In the genomic region with DNA sequence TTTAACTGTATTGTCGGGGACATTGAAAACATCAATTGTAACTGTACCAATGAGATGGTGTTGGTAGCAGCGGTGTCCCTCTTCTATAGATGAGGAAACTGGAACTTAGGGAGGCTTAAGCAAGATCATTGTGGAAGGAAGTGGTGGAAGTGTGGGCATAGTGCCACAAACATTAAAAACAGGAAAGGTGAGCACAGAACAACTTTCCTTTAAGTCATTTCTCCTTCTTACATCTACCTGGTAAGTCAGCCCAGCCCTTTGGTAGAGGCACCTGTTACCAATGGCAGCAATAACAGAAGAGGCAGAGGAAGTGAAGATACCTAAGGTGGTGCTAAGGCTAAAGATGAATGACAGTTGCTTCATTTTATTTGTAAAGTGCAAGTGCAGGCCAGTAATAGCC, we compare ENCODE assay signal across 18 cellular contexts. TPM values are rescaled to one million over a fixed set of nuclear protein-coding genes. Genes with fewer than 3 reads are reported as not detected.
DNase-seq lines count a peak whose midpoint lies in the region; ATAC-seq, FAIRE-seq and TF ChIP-seq lines count a peak whose summit lies in the region.
"Had no signal": no experiment of that assay in that cellular context is flagged by ENCODE, and none has a peak within 500 bp of the region (broad histone marks: within the 10 kb centered on the region; RNA-seq: fewer than 3 reads in every experiment).

No MANE protein-coding gene starts in this region.

- H3K27ac ChIP-seq in K562 (ENCODE audit: extremely low read depth, low read depth, low read length) (no peak overlapping the region), brain microvascular endothelial cell (no peak overlapping the region), transverse colon (no peak overlapping the region)

- DNase-seq in CD14-positive monocyte (ENCODE audit: low spot score) (no peak), GM12891 (ENCODE audit: insufficient read length, low spot score) (no peak), NOMO-1 treated with DMSO at 0.1 percent for 48 hours (lab: John Stamatoyannopoulos, UW; ENCODE audit: unreplicated experiment) (peak; percentile 31), K562 (ENCODE audit: extremely low read depth in 1 of 4, low spot score in 3 of 4) (no peak), brain microvascular endothelial cell (no peak), head of caudate nucleus (no peak), transverse colon (no peak)
- DNase-seq: DND-41, NCI-H1436, NCI-H2029, NCI-H2171, NCI-H774, SHP77, T-helper 17 cell had no signal

- POLR2A ChIA-PET in K562 (lab: Yijun Ruan, JAX): no interaction called here

- intact Hi-C loops in CD14-positive monocyte (cut with micrococcal nuclease): no loop called here
- intact Hi-C loops in K562 (cut with micrococcal nuclease): no loop called here
- intact Hi-C loops in head of caudate nucleus (cut with DNase I): no loop called here
- intact Hi-C loops in transverse colon (cut with DNase I; ENCODE audit: low total_unique reads): no loop called here

- no peaks in the 10 kb centered on the region for H3K79me2 ChIP-seq in K562 (ENCODE audit: control insufficient read depth, insufficient read depth, low read length)

- no peak for FAIRE-seq in GM12891 (lab: Jason Lieb, UNC)
- FAIRE-seq in K562 (lab: Jason Lieb, UNC): no peak
- FAIRE-seq: G401.6, H54, RCC 7860 had no signal

- no peak overlapping the region for H3K4me2 ChIP-seq in K562 (ENCODE audit: insufficient read depth, low read length)

- no peaks in the 10 kb centered on the region for H4K20me1 ChIP-seq in K562 (replicated peaks; ENCODE audit: control insufficient read depth, insufficient read depth, low read length)

- H3K9me1 ChIP-seq in K562 (ENCODE audit: control insufficient read depth, insufficient read depth, low read length): no peaks in the 10 kb centered on the region

- in situ Hi-C loops in K562 (cut with MboI) (no loop called here), brain microvascular endothelial cell (cut with HindIII; ENCODE audit: low pct_ligation_motif_present, low sequenced_read_pairs) (no loop called here), transverse colon (cut with MboI; ENCODE audit: low pct_ligation_motif_present in 1 of 4, low pct_unique_long_range_greater_than_20kb in 1 of 4, low sequenced_read_pairs in 3 of 4) (no loop called here)

- H3K4me1 Mint-ChIP-seq in CD14-positive monocyte: peaks cover 59% of the 10 kb centered on the region
- H3K4me1 Mint-ChIP-seq: T-helper 17 cell had no signal

- H3K4me3 ChIP-seq in K562: no peak overlapping the region
- H3K4me3 ChIP-seq in brain microvascular endothelial cell (ENCODE audit: low read depth, low read length): no peak overlapping the region
- no peak overlapping the region for H3K4me3 ChIP-seq in transverse colon

- H3K27me3 Mint-ChIP-seq in CD14-positive monocyte (ENCODE audit: low read depth in 3 of 3): peaks cover 0 to 3% (median 3%) of the 10 kb centered on the region in 3 donors
- H3K27me3 Mint-ChIP-seq: B cell, T-helper 17 cell had no signal

- H3K4me1 ChIP-seq in K562 (replicated peaks in 1 of 2; ENCODE audit: control insufficient read depth in 2 of 2, insufficient read depth in 2 of 2, low read length in 2 of 2): peaks cover 0 to 2% of the 10 kb centered on the region in 2 experiments; a peak in 2 of 5 replicates
- H3K4me1 ChIP-seq in transverse colon: no peaks in the 10 kb centered on the region

- peak overlapping the region in 1 of 2 donors; percentile 71 for H3K4me3 Mint-ChIP-seq in CD14-positive monocyte
- H3K4me3 Mint-ChIP-seq: B cell, T-helper 17 cell had no signal

- no peaks in the 10 kb centered on the region for H3K9me3 Mint-ChIP-seq in CD14-positive monocyte

- no peak for ATAC-seq in K562
- ATAC-seq: T-helper 17 cell had no signal

- peak overlapping the region; percentile 40; the same call in 1 of the 2 replicates for H2AFZ ChIP-seq in K562 (ENCODE audit: low read depth, low read length)

- CTCF ChIA-PET in K562 (lab: Yijun Ruan, JAX; ENCODE audit: low intra/inter-chr PET ratio): no interaction called here

- peak overlapping the region; percentile 50 to 88 (median 81) for H3K27ac Mint-ChIP-seq in CD14-positive monocyte
- H3K27ac Mint-ChIP-seq: B cell, T-helper 17 cell had no signal

- BruUV-seq in K562 (replicated peaks; lab: Mats Ljungman, UMichigan): no TSS peak

- no peak for TF ChIP-seq CTCF in CD14-positive monocyte (IDR thresholded peaks at IDR 0.05)
- no peak for TF ChIP-seq CTCF in K562 (IDR thresholded peaks at IDR 0.05 in 2 of 3, conservative IDR thresholded peaks at IDR 0.05 in 1 of 3; ENCODE audit: insufficient read depth in 2 of 3, low read depth in 1 of 3, low read length in 3 of 3)
- no peak for TF ChIP-seq CTCF in brain microvascular endothelial cell (IDR thresholded peaks at IDR 0.05; ENCODE audit: low read depth, low read length, missing control alignments)
- no peak for TF ChIP-seq CTCF in transverse colon (IDR thresholded peaks at IDR 0.05)

- TF ChIP-seq EP300 in K562 (IDR thresholded peaks at IDR 0.05; ENCODE audit: low read length) (no peak), transverse colon (IDR thresholded peaks at IDR 0.05; ENCODE audit: low read depth) (no peak)

- H3K36me3 Mint-ChIP-seq in CD14-positive monocyte: no peaks in the 10 kb centered on the region

- no peaks in the 10 kb centered on the region for H3K27me3 ChIP-seq in K562 (ENCODE audit: control insufficient read depth in 2 of 2, insufficient read depth in 2 of 2, low read length in 2 of 2)
- no peaks in the 10 kb centered on the region for H3K27me3 ChIP-seq in brain microvascular endothelial cell (replicated peaks)
- no peaks in the 10 kb centered on the region for H3K27me3 ChIP-seq in transverse colon

- TF ChIP-seq POLR2A in GM12891 (IDR thresholded peaks at IDR 0.05; ENCODE audit: low read depth, low read length): no peak
- TF ChIP-seq POLR2A in K562 (conservative IDR thresholded peaks at IDR 0.05): no peak
- TF ChIP-seq POLR2A in transverse colon (IDR thresholded peaks at IDR 0.05): no peak

- H3K9me3 ChIP-seq in K562 (replicated peaks; ENCODE audit: control insufficient read depth, insufficient read depth, low read depth, low read length): no peaks in the 10 kb centered on the region
- H3K9me3 ChIP-seq in transverse colon: no peaks in the 10 kb centered on the region

- no peaks in the 10 kb centered on the region for H3K36me3 ChIP-seq in K562 (ENCODE audit: control insufficient read depth, insufficient read depth, low read length)
- no peaks in the 10 kb centered on the region for H3K36me3 ChIP-seq in brain microvascular endothelial cell (replicated peaks)
- H3K36me3 ChIP-seq in transverse colon: no peaks in the 10 kb centered on the region

- no peak for TF ChIP-seq RAD21 in K562 (CRISPR knock-in tag; conservative IDR thresholded peaks at IDR 0.05 in 1 of 2, IDR thresholded peaks at IDR 0.05 in 1 of 2)

- H3K9ac ChIP-seq in K562 (ENCODE audit: insufficient read depth in 1 of 2, low read depth in 2 of 2, low read length in 2 of 2): no peak overlapping the region

- 18% methylated on average over 2 of the region's 2 CpGs for WGBS in K562 (ENCODE audit: insufficient coverage, low coverage, missing lambda C conversion rate)
- WGBS in transverse colon (ENCODE audit: low coverage in 1 of 2), 2 donors: 80 to 92% methylated on average over 2 of the region's 2 CpGs

RNA-seq across cellular contexts. Expression of a gene that starts 12.0 kb away (rescaled TPM):
- polyA plus RNA-seq in CD14-positive monocyte (1,000 to 10,000 TPM; 5,201 to 6,327 TPM), K562 (2011; rRNA removed) (12.5 and 31.4 TPM in 2 replicates), K562 (2014; fragmentation: Illumina TruSeq; extraction: Trizol) (9.0 and 11.2 TPM in 2 replicates), K562 (2014; fragmentation: Nextera tagmentation; extraction: Ambion mirVana) (10 to 100 TPM in 1 of 2 experiments, 1 to 10 TPM in 1; 8.6 to 11.6 TPM), K562 (2014; rRNA removed) (10.3 and 13.3 TPM in 2 replicates)
- 80.0 TPM for polyA plus RNA-seq in GM12891 (2012; ENCODE audit: low read depth, missing spikeins)
- total RNA-seq in K562 (2011; cell fraction: chromatin; rRNA removed; ENCODE audit: low replicate concordance): 5.0 and 8.1 TPM in 2 replicates
- 5.3 and 6.3 TPM in 2 replicates for total RNA-seq in K562 (2011; cell fraction: nucleolus; rRNA removed)
- total RNA-seq in K562 (2011; cell fraction: nucleoplasm; rRNA removed): 3.4 and 10.4 TPM in 2 replicates
- total RNA-seq in K562 (2014; rRNA removed) (9.1 TPM in 2 replicates), K562 (2014; rRNA removed; fragmentation: Illumina TruSeq; extraction: Trizol) (16.8 and 17.7 TPM in 2 replicates), K562 (2015; rRNA removed; fragmentation: Illumina TruSeq; extraction: Trizol) (24.9 and 25.8 TPM in 2 replicates), K562 (2021) (10.2 and 10.3 TPM in 2 replicates), transverse colon (100 to 1,000 TPM; 235 to 454 (median 330) TPM)
- polyA plus RNA-seq in K562 (2011; cell fraction: cytosol; rRNA removed): 1.5 and 17.3 TPM in 2 replicates
- 0.84 and 4.7 TPM in 2 replicates for polyA plus RNA-seq in K562 (2011; cell fraction: nucleus; rRNA removed)
- 13.6 and 43.2 TPM in 2 replicates for polyA plus RNA-seq in K562 (2012)
- polyA minus RNA-seq in K562 (2011; rRNA and poly(A)+ RNA removed): 13.4 and 52.0 TPM in 2 replicates
- polyA minus RNA-seq in K562 (2011; cell fraction: cytosol; rRNA and poly(A)+ RNA removed): 5.1 and 12.9 TPM in 2 replicates
- polyA minus RNA-seq in K562 (2011; cell fraction: nucleus; rRNA and poly(A)+ RNA removed): 0.54 and 5.8 TPM in 2 replicates

RNA-seq across cellular contexts. Expression of a gene that starts 30.5 kb away (rescaled TPM):
- 1 to 10 TPM; 2.1 to 2.4 TPM for polyA plus RNA-seq in CD14-positive monocyte
- polyA plus RNA-seq in GM12891 (2012; ENCODE audit: low read depth, missing spikeins): 2.7 TPM
- total RNA-seq in K562 (2011; cell fraction: chromatin; rRNA removed; ENCODE audit: low replicate concordance): 4.0 and 6.1 TPM in 2 replicates
- 2.0 and 2.1 TPM in 2 replicates for total RNA-seq in K562 (2011; cell fraction: nucleolus; rRNA removed)
- 3.4 and 4.0 TPM in 2 replicates for total RNA-seq in K562 (2011; cell fraction: nucleoplasm; rRNA removed)
- 0.53 and 1.2 TPM in 2 replicates for total RNA-seq in K562 (2014; rRNA removed)
- 0.80 and 0.91 TPM in 2 replicates for total RNA-seq in K562 (2014; rRNA removed; fragmentation: Illumina TruSeq; extraction: Trizol)
- total RNA-seq in K562 (2015; rRNA removed; fragmentation: Illumina TruSeq; extraction: Trizol): 1.1 and 1.3 TPM in 2 replicates
- 1.0 and 1.5 TPM in 2 replicates for total RNA-seq in K562 (2021)
- 2.5 and 3.9 TPM in 2 replicates for polyA plus RNA-seq in K562 (2011; rRNA removed)
- 0.70 and 2.2 TPM in 2 replicates for polyA plus RNA-seq in K562 (2011; cell fraction: cytosol; rRNA removed)
- 9.9 and 15.1 TPM in 2 replicates for polyA plus RNA-seq in K562 (2011; cell fraction: nucleus; rRNA removed)
- 1.1 and 2.8 TPM in 2 replicates for polyA plus RNA-seq in K562 (2012)
- 1.2 and 1.3 TPM in 2 replicates for polyA plus RNA-seq in K562 (2014; fragmentation: Illumina TruSeq; extraction: Trizol)
- polyA plus RNA-seq in K562 (2014; fragmentation: Nextera tagmentation; extraction: Ambion mirVana): 1 to 10 TPM in 1 of 2 experiments, under 1 TPM in 1; 0.84 to 1.3 TPM
- 1.0 and 1.6 TPM in 2 replicates for polyA plus RNA-seq in K562 (2014; rRNA removed)
- 0.96 and 1.1 TPM in 2 replicates for polyA minus RNA-seq in K562 (2011; rRNA and poly(A)+ RNA removed)
- not detected in 2 replicates for polyA minus RNA-seq in K562 (2011; cell fraction: cytosol; rRNA and poly(A)+ RNA removed)
- polyA minus RNA-seq in K562 (2011; cell fraction: nucleus; rRNA and poly(A)+ RNA removed): 0.81 and 1.6 TPM in 2 replicates
- 10 to 100 TPM; 13.3 to 53.2 (median 35.8) TPM for total RNA-seq in transverse colon

RNA-seq across cellular contexts. Expression of a gene that starts 56.8 kb away (rescaled TPM):
- under 1 TPM in 1 of 2 donors, not detected in 1; 0.48 TPM for polyA plus RNA-seq in CD14-positive monocyte
- polyA plus RNA-seq in GM12891 (2012; ENCODE audit: low read depth, missing spikeins): not detected
- total RNA-seq in K562 (2011; cell fraction: chromatin; rRNA removed; ENCODE audit: low replicate concordance): not detected in 2 replicates
- total RNA-seq in K562 (2011; cell fraction: nucleolus; rRNA removed): not detected in 2 replicates
- total RNA-seq in K562 (2011; cell fraction: nucleoplasm; rRNA removed): not detected in 2 replicates
- total RNA-seq in K562 (2014; rRNA removed): not detected in 2 replicates
- not detected in 2 replicates for total RNA-seq in K562 (2014; rRNA removed; fragmentation: Illumina TruSeq; extraction: Trizol)
- total RNA-seq in K562 (2015; rRNA removed; fragmentation: Illumina TruSeq; extraction: Trizol): not detected in 2 replicates
- total RNA-seq in K562 (2021): not detected in 2 replicates
- not detected in 2 replicates for polyA plus RNA-seq in K562 (2011; rRNA removed)
- polyA plus RNA-seq in K562 (2011; cell fraction: cytosol; rRNA removed): not detected in 2 replicates
- not detected in 2 replicates for polyA plus RNA-seq in K562 (2011; cell fraction: nucleus; rRNA removed)
- polyA plus RNA-seq in K562 (2012): not detected in 2 replicates
- polyA plus RNA-seq in K562 (2014; fragmentation: Illumina TruSeq; extraction: Trizol): not detected in 2 replicates
- polyA plus RNA-seq in K562 (2014; fragmentation: Nextera tagmentation; extraction: Ambion mirVana): not detected
- not detected in 2 replicates for polyA plus RNA-seq in K562 (2014; rRNA removed)
- not detected in 2 replicates for polyA minus RNA-seq in K562 (2011; rRNA and poly(A)+ RNA removed)
- not detected in 2 replicates for polyA minus RNA-seq in K562 (2011; cell fraction: cytosol; rRNA and poly(A)+ RNA removed)
- polyA minus RNA-seq in K562 (2011; cell fraction: nucleus; rRNA and poly(A)+ RNA removed): not detected in 2 replicates
- 1 to 10 TPM in 1 of 4 donors, under 1 TPM in 1, not detected in 2; 0.41 to 1.6 TPM for total RNA-seq in transverse colon

Comparison
In these comparisons a context has a peak if more than half of its experiments do, and no peak if none do; other contexts are left out.
1. RNA of a gene that starts 12.0 kb away (total RNA-seq): 235 to 454 TPM in transverse colon; 3.4 to 25.8 TPM in K562; every median in the first group is over 4 times any median in the second.